ENCODE assay signal across 2 cellular contexts in genomic region chr4:122766950-122767349, GRCh38.
TF ChIP-seq lines count a peak whose summit lies in the region.

No MANE protein-coding gene starts in this region.

TF ChIP-seq in K562, 482 proteins besides CTCF, POLR2A, EP300 and RAD21 (continued from another document):
- TF ChIP-seq ZNF197 (CRISPR knock-in tag; IDR thresholded peaks at IDR 0.05; ENCODE audit: low read depth) = no peak
- no peak for TF ChIP-seq ZNF280B (CRISPR knock-in tag; IDR thresholded peaks at IDR 0.05)
- TF ChIP-seq OTX1 (CRISPR knock-in tag; IDR thresholded peaks at IDR 0.05) = no peak

TF ChIP-seq in HepG2, 621 proteins besides CTCF, POLR2A, EP300 and RAD21 (continued from another document and continues in another):
- no peak for TF ChIP-seq ZKSCAN8 (CRISPR knock-in tag; IDR thresholded peaks at IDR 0.05; ENCODE audit: borderline replicate concordance)
- no peak for TF ChIP-seq XRCC5 (optimal IDR thresholded peaks at IDR 0.05; ENCODE audit: low read length)
- no peak for TF ChIP-seq RCOR2 (CRISPR knock-in tag; IDR thresholded peaks at IDR 0.05)
- no peak for TF ChIP-seq TIGD3 (CRISPR knock-in tag; IDR thresholded peaks at IDR 0.05; ENCODE audit: borderline replicate concordance)
- no peak for TF ChIP-seq ZNF260 (CRISPR knock-in tag; IDR thresholded peaks at IDR 0.05; ENCODE audit: borderline replicate concordance, low read depth)
- TF ChIP-seq BRD4 (CRISPR knock-in tag; IDR thresholded peaks at IDR 0.05) = no peak
- TF ChIP-seq MYPOP (CRISPR knock-in tag; IDR thresholded peaks at IDR 0.05) = no peak
- TF ChIP-seq ZNF710 (CRISPR knock-in tag; IDR thresholded peaks at IDR 0.05; ENCODE audit: borderline replicate concordance) = peak; percentile 34; the same call in 1 of the 2 replicates
- peak; percentile 90 for TF ChIP-seq FOXJ3 (CRISPR knock-in tag; IDR thresholded peaks at IDR 0.05; ENCODE audit: borderline replicate concordance)
- TF ChIP-seq SNAPC2 (CRISPR knock-in tag; IDR thresholded peaks at IDR 0.05) = peak; percentile 75; the same call in 1 of the 2 replicates
- TF ChIP-seq SAP130 (CRISPR knock-in tag; IDR thresholded peaks at IDR 0.05; ENCODE audit: low read depth) = peak; percentile 74; the same call in 1 of the 2 replicates
- TF ChIP-seq ZNF564 (CRISPR knock-in tag; IDR thresholded peaks at IDR 0.05) = 0 out of 2 replicates have a peak, but pooled peaks have one; percentile 26
- no peak for TF ChIP-seq ZNF782 (CRISPR knock-in tag; IDR thresholded peaks at IDR 0.05; ENCODE audit: borderline replicate concordance)
- no peak for TF ChIP-seq ZNF878 (CRISPR knock-in tag; IDR thresholded peaks at IDR 0.05)
- TF ChIP-seq ZFX (CRISPR knock-in tag; IDR thresholded peaks at IDR 0.05; ENCODE audit: low read depth) = peak; percentile 68
- peak; percentile 83 for TF ChIP-seq HNF4G (IDR thresholded peaks at IDR 0.05; ENCODE audit: borderline replicate concordance, low read depth, low read length)
- peak; percentile 71; the same call in 1 of the 2 replicates for TF ChIP-seq HNF4G (CRISPR knock-in tag; IDR thresholded peaks at IDR 0.05; ENCODE audit: borderline replicate concordance, low read depth)
- TF ChIP-seq ZNF747 (CRISPR knock-in tag; IDR thresholded peaks at IDR 0.05; ENCODE audit: borderline replicate concordance) = peak; percentile 73; the same call in 1 of the 2 replicates
- no peak; the same call in 1 of the 2 replicates for TF ChIP-seq ZFP62 (CRISPR knock-in tag; IDR thresholded peaks at IDR 0.05)
- TF ChIP-seq SOX6 (IDR thresholded peaks at IDR 0.05) = no peak
- TF ChIP-seq SOX6 (CRISPR knock-in tag; IDR thresholded peaks at IDR 0.05) = peak; percentile 83
- TF ChIP-seq ZNF629 (CRISPR knock-in tag; conservative IDR thresholded peaks at IDR 0.05) = no peak
- TF ChIP-seq ZSCAN22 (CRISPR knock-in tag; IDR thresholded peaks at IDR 0.05) = no peak
- TF ChIP-seq RFXAP (CRISPR knock-in tag; IDR thresholded peaks at IDR 0.05; ENCODE audit: borderline replicate concordance) = no peak
- TF ChIP-seq BCL6 (CRISPR knock-in tag; IDR thresholded peaks at IDR 0.05) = peak; percentile 48; the same call in 1 of the 2 replicates
- no peak for TF ChIP-seq ZNF326 (CRISPR knock-in tag; IDR thresholded peaks at IDR 0.05; ENCODE audit: borderline replicate concordance)
- no peak for TF ChIP-seq PRDM10 (CRISPR knock-in tag; IDR thresholded peaks at IDR 0.05; ENCODE audit: low read depth)
- TF ChIP-seq EHMT2 (IDR thresholded peaks at IDR 0.05; ENCODE audit: borderline replicate concordance, low read depth, low read length) = peak; percentile 90
- TF ChIP-seq FOSL1 (CRISPR knock-in tag; IDR thresholded peaks at IDR 0.05; ENCODE audit: borderline replicate concordance) = no peak
- 0 out of 2 replicates have a peak, but pooled peaks have one; percentile 41 for TF ChIP-seq BCL3 (CRISPR knock-in tag; IDR thresholded peaks at IDR 0.05)
- no peak for TF ChIP-seq ZNF343 (CRISPR knock-in tag; IDR thresholded peaks at IDR 0.05)
- peak; percentile 48; the same call in 1 of the 2 replicates for TF ChIP-seq ZSCAN25 (CRISPR knock-in tag; IDR thresholded peaks at IDR 0.05)
- 0 out of 2 replicates have a peak, but pooled peaks have one; percentile 25 for TF ChIP-seq ZNF280D (CRISPR knock-in tag; IDR thresholded peaks at IDR 0.05)
- no peak for TF ChIP-seq NR0B2 (CRISPR knock-in tag; IDR thresholded peaks at IDR 0.05)
- TF ChIP-seq SOX13 (IDR thresholded peaks at IDR 0.05) = peak; percentile 58; the same call in 1 of the 2 replicates
- peak in 1 of 2 experiments; percentile 71; a peak in 2 of 4 replicates for TF ChIP-seq SOX13 (CRISPR knock-in tag; conservative IDR thresholded peaks at IDR 0.05 in 1 of 2, IDR thresholded peaks at IDR 0.05 in 1 of 2)
- TF ChIP-seq JUNB (CRISPR knock-in tag; IDR thresholded peaks at IDR 0.05; ENCODE audit: borderline replicate concordance) = no peak
- TF ChIP-seq ZBTB39 (CRISPR knock-in tag; IDR thresholded peaks at IDR 0.05) = no peak
- no peak for TF ChIP-seq BRCA1 (CRISPR knock-in tag; IDR thresholded peaks at IDR 0.05)
- TF ChIP-seq TBX2 (CRISPR knock-in tag; IDR thresholded peaks at IDR 0.05; ENCODE audit: borderline replicate concordance) = peak; percentile 80
- TF ChIP-seq MTF1 (CRISPR knock-in tag; IDR thresholded peaks at IDR 0.05) = no peak
- TF ChIP-seq NCOA2 (CRISPR knock-in tag; IDR thresholded peaks at IDR 0.05) = peak; percentile 57
- TF ChIP-seq SKIL (CRISPR knock-in tag; IDR thresholded peaks at IDR 0.05; ENCODE audit: borderline replicate concordance) = 0 out of 2 replicates have a peak, but pooled peaks have one; percentile 23
